28 cellular contexts compared by ENCODE assay signal in genomic region chr6:3859878-3860552, GRCh38.
"Had no signal": no experiment of that assay in that cellular context is flagged by ENCODE, and none has a peak within 500 bp of the region (broad histone marks: within the 10 kb centered on the region; RNA-seq: fewer than 3 reads in every experiment).

No MANE protein-coding gene starts in this region.

- H3K9me3 ChIP-seq: stomach, suprapubic skin, testis, thoracic aorta, thyroid gland, upper lobe of left lung, upper lobe of right lung, uterus, vagina had no signal

- FAIRE-seq: urothelium cell line had no signal

- H3K27me3 ChIP-seq: stomach, suprapubic skin, testis, thyroid gland, tibial artery, tibial nerve, upper lobe of left lung, upper lobe of right lung, uterus, vagina had no signal

- H3K4me3 ChIP-seq: stomach, suprapubic skin, testis, thoracic aorta, thyroid gland, tibial artery, tibial nerve, upper lobe of left lung, upper lobe of right lung, uterus, vagina had no signal

- H3K36me3 Mint-ChIP-seq: stimulated activated effector memory CD8-positive, alpha-beta T cell treated with anti-CD3 and anti-CD28 coated beads, Interleukin-12 subunit alpha, Interleukin-12 subunit beta, amount 100 ng/mL, for 72 hours; stimulated activated naive B cell treated with anti-CD40 and anti-IgM and Interleukin-4, amounts not matched to agents 10 μg/mL and 1 μg/mL and 100 μg/mL, for 72 hours; type B pancreatic cell had no signal

- H3K36me3 ChIP-seq: stomach, suprapubic skin, thoracic aorta, thyroid gland, tibial artery, tibial nerve, upper lobe of left lung, upper lobe of right lung, uterus, vagina had no signal

- H3K27me3 Mint-ChIP-seq: type B pancreatic cell had no signal

- H3K27ac ChIP-seq: stomach, suprapubic skin, testis, thoracic aorta, thyroid gland, tibial artery, tibial nerve, upper lobe of left lung, upper lobe of right lung, uterus, vagina had no signal

- H3K4me3 Mint-ChIP-seq: stimulated activated effector memory CD8-positive, alpha-beta T cell treated with anti-CD3 and anti-CD28 coated beads, Interleukin-12 subunit alpha, Interleukin-12 subunit beta, amount 100 ng/mL, for 72 hours; stimulated activated memory B cell treated with anti-CD40 and anti-IgM and Interleukin-4, amounts not matched to agents 10 μg/mL and 1 μg/mL and 100 μg/mL, for 72 hours; stimulated activated naive B cell treated with anti-CD40 and anti-IgM and Interleukin-4, amounts not matched to agents 10 μg/mL and 1 μg/mL and 100 μg/mL, for 72 hours; stimulated activated naive CD8-positive, alpha-beta T cell treated with anti-CD3 and anti-CD28 coated beads, Interleukin-15, amount 100 ng/mL, for 72 hours; stimulated activated naive CD8-positive, alpha-beta T cell treated with anti-CD3 and anti-CD28 coated beads, Interleukin-15, Interleukin-2, amounts not matched to agents 100 ng/mL and 50 ng/mL, for 24 hours; type B pancreatic cell had no signal

- H3K4me1 Mint-ChIP-seq: stimulated activated effector memory CD8-positive, alpha-beta T cell treated with anti-CD3 and anti-CD28 coated beads, Interleukin-12 subunit alpha, Interleukin-12 subunit beta, amount 100 ng/mL, for 72 hours; stimulated activated memory B cell treated with anti-CD40 and anti-IgM and Interleukin-4, amounts not matched to agents 10 μg/mL and 1 μg/mL and 100 μg/mL, for 72 hours; stimulated activated naive B cell treated with anti-CD40 and anti-IgM and Interleukin-4, amounts not matched to agents 10 μg/mL and 1 μg/mL and 100 μg/mL, for 72 hours; stimulated activated naive CD8-positive, alpha-beta T cell treated with anti-CD3 and anti-CD28 coated beads, Interleukin-15, amount 100 ng/mL, for 72 hours had no signal

- H3K4me1 ChIP-seq: stomach, testis, tibial nerve, upper lobe of left lung, upper lobe of right lung, uterus, vagina had no signal

- DNase-seq: stimulated activated CD4-positive, alpha-beta T cell treated with anti-CD3 and anti-CD28 coated beads, Interleukin-2, amount 100 ng/mL, for 48 hours; stimulated activated CD4-positive, alpha-beta T cell treated with anti-CD3 and anti-CD28 coated beads, Interleukin-4, amount 100 ng/mL, for 1 hour; stimulated activated CD4-positive, alpha-beta T cell treated with anti-CD3 and anti-CD28 coated beads, Interleukin-4, amount 100 ng/mL, for 24 hours; stimulated activated CD4-positive, alpha-beta T cell treated with anti-CD3 and anti-CD28 coated beads, Interleukin-4, amount 100 ng/mL, for 4 hours; stimulated activated CD8-positive, alpha-beta memory T cell treated with anti-CD3 and anti-CD28 coated beads, Interleukin-4, amount 100 ng/mL, for 48 hours; stimulated activated naive B cell treated with anti-CD40 and anti-IgM and Interleukin-4, amounts not matched to agents 10 μg/mL and 1 μg/mL and 100 μg/mL, for 72 hours; stimulated activated naive CD4-positive, alpha-beta T cell; stimulated activated naive CD4-positive, alpha-beta T cell treated with Interleukin-2 at 50 U/mL for 16 hours; stimulated activated naive CD8-positive, alpha-beta T cell treated with anti-CD3 and anti-CD28 coated beads, Interleukin-15, amount 100 ng/mL, for 72 hours; stimulated activated naive CD8-positive, alpha-beta T cell treated with anti-CD3 and anti-CD28 coated beads, Interleukin-15, Interleukin-2, amounts not matched to agents 100 U/mL and 50 U/mL, for 24 hours; stomach; substantia nigra; testis; thyroid gland; tibial artery; trophoblast cell; upper lobe of left lung; upper lobe of right lung; uterus had no signal

- ATAC-seq: stimulated activated effector memory CD8-positive, alpha-beta T cell treated with anti-CD3 and anti-CD28 coated beads, Interleukin-12 subunit alpha, Interleukin-12 subunit beta, amount 100 ng/mL, for 72 hours; stimulated activated memory B cell treated with anti-CD40 and anti-IgM and Interleukin-4, amounts not matched to agents 10 μg/mL and 1 μg/mL and 100 μg/mL, for 72 hours; stimulated activated naive B cell treated with anti-CD40 and anti-IgM and Interleukin-4, amounts not matched to agents 10 μg/mL and 1 μg/mL and 100 μg/mL, for 72 hours; stimulated activated naive CD8-positive, alpha-beta T cell treated with anti-CD3 and anti-CD28 coated beads, Interleukin-15, amount 100 ng/mL, for 72 hours; stimulated activated naive CD8-positive, alpha-beta T cell treated with anti-CD3 and anti-CD28 coated beads, Interleukin-15, Interleukin-2, amounts not matched to agents 100 U/mL and 50 U/mL, for 24 hours; upper lobe of right lung had no signal

- H3K27ac Mint-ChIP-seq: stimulated activated effector memory CD8-positive, alpha-beta T cell treated with anti-CD3 and anti-CD28 coated beads, Interleukin-12 subunit alpha, Interleukin-12 subunit beta, amount 100 ng/mL, for 72 hours; stimulated activated memory B cell treated with anti-CD40 and anti-IgM and Interleukin-4, amounts not matched to agents 10 μg/mL and 1 μg/mL and 100 μg/mL, for 72 hours; stimulated activated naive B cell treated with anti-CD40 and anti-IgM and Interleukin-4, amounts not matched to agents 10 μg/mL and 1 μg/mL and 100 μg/mL, for 72 hours; stimulated activated naive CD8-positive, alpha-beta T cell treated with anti-CD3 and anti-CD28 coated beads, Interleukin-15, amount 100 ng/mL, for 72 hours; stimulated activated naive CD8-positive, alpha-beta T cell treated with anti-CD3 and anti-CD28 coated beads, Interleukin-15, Interleukin-2, amounts not matched to agents 100 ng/mL and 50 ng/mL, for 24 hours; type B pancreatic cell had no signal
